19 cellular contexts compared by ENCODE assay signal in genomic region chr17:82602487-82602886, GRCh38. TPM values are rescaled to one million over a fixed set of nuclear protein-coding genes. Genes with fewer than 3 reads are reported as not detected.
DNase-seq lines count a peak whose midpoint lies in the region; ATAC-seq and TF ChIP-seq lines count a peak whose summit lies in the region.
"Had no signal": no experiment of that assay in that cellular context is flagged by ENCODE, and none has a peak within 500 bp of the region (broad histone marks: within the 10 kb centered on the region; RNA-seq: fewer than 3 reads in every experiment).

No MANE protein-coding gene starts in this region.

- H3K36me3 Mint-ChIP-seq in WTC11: peaks cover 62% of the 10 kb centered on the region
- H3K36me3 Mint-ChIP-seq in central memory CD8-positive, alpha-beta T cell (ENCODE audit: insufficient read depth): peaks cover 48% of the 10 kb centered on the region

- H3K9me3 ChIP-seq in right lobe of liver (no peaks in the 10 kb centered on the region), spleen (no peaks in the 10 kb centered on the region)
- H3K9me3 ChIP-seq: SJSA1 had no signal

- H3K4me1 Mint-ChIP-seq in WTC11: peaks cover 15% of the 10 kb centered on the region
- H3K4me1 Mint-ChIP-seq in central memory CD8-positive, alpha-beta T cell: peaks cover 9% of the 10 kb centered on the region

- POLR2A ChIA-PET in WTC11 (lab: Charles Lee): no interaction called here

- no peak overlapping the region for H3K4me3 ChIP-seq in right lobe of liver
- no peak overlapping the region for H3K4me3 ChIP-seq in spleen
- H3K4me3 ChIP-seq: SJSA1 had no signal

- no peaks in the 10 kb centered on the region for H3K27me3 Mint-ChIP-seq in WTC11 (ENCODE audit: low read depth)
- no peaks in the 10 kb centered on the region for H3K27me3 Mint-ChIP-seq in central memory CD8-positive, alpha-beta T cell
- H3K27me3 Mint-ChIP-seq: activated CD4-positive, alpha-beta T cell treated with anti-CD3 and anti-CD28 coated beads for 36 hours; activated naive CD8-positive, alpha-beta T cell treated with anti-CD3 and anti-CD28 coated beads, Interleukin-2, amount 10 ng/mL, durations not matched to agents 7 days and 5 days; CD4-positive, alpha-beta memory T cell had no signal

- intact Hi-C loops in right lobe of liver (cut with DNase I) (no loop called here), spleen (cut with DNase I; ENCODE audit: low total_unique reads) (no loop called here), head of caudate nucleus (cut with DNase I) (no loop called here)

- ATAC-seq in WTC11: no peak; the same call in 1 of the 2 replicates
- no peak for ATAC-seq in central memory CD8-positive, alpha-beta T cell (replicated peaks; ENCODE audit: extremely low read depth, poor library complexity, severe bottlenecking)
- peak; percentile 3 to 21 (median 12) for ATAC-seq in right lobe of liver
- ATAC-seq in GM21576 (IDR thresholded peaks at IDR 0.05; ENCODE audit: unreplicated experiment): no peak
- ATAC-seq: activated CD4-positive, alpha-beta T cell treated with anti-CD3 and anti-CD28 coated beads for 36 hours; Panc1; stimulated activated naive CD8-positive, alpha-beta T cell treated with anti-CD3 and anti-CD28 coated beads, Interleukin-15, Interleukin-2, amounts not matched to agents 100 U/mL and 50 U/mL, for 24 hours had no signal

- CTCF ChIA-PET in WTC11 (lab: Charles Lee): no interaction called here

- TF ChIP-seq CTCF in WTC11 (IDR thresholded peaks at IDR 0.05) (no peak), right lobe of liver (IDR thresholded peaks at IDR 0.05) (no peak), spleen (IDR thresholded peaks at IDR 0.05 in 8 of 11, conservative IDR thresholded peaks at IDR 0.05 in 3 of 11) (no peak)

- no peaks in the 10 kb centered on the region for H3K9me3 Mint-ChIP-seq in WTC11
- no peaks in the 10 kb centered on the region for H3K9me3 Mint-ChIP-seq in central memory CD8-positive, alpha-beta T cell
- H3K9me3 Mint-ChIP-seq: activated naive CD8-positive, alpha-beta T cell treated with anti-CD3 and anti-CD28 coated beads, Interleukin-2, amount 10 ng/mL, durations not matched to agents 7 days and 5 days; CD4-positive, alpha-beta memory T cell; T-helper 1 cell treated with Interleukin-12 subunit alpha and Interleukin-12 subunit beta and Interleukin-4 antibody, amounts not matched to agents 30 μg/mL and 1 μg/mL, for 36 hours had no signal

- no peaks in the 10 kb centered on the region for H3K27me3 ChIP-seq in right lobe of liver
- no peaks in the 10 kb centered on the region for H3K27me3 ChIP-seq in spleen (replicated peaks in 1 of 7)
- H3K27me3 ChIP-seq: SJSA1 had no signal

- no peak for TF ChIP-seq POLR2A in right lobe of liver (IDR thresholded peaks at IDR 0.05)
- no peak for TF ChIP-seq POLR2A in spleen (IDR thresholded peaks at IDR 0.05)

- H3K4me1 ChIP-seq in right lobe of liver: no peaks in the 10 kb centered on the region
- H3K4me1 ChIP-seq in spleen: peaks cover 9 to 70% (median 42%) of the 10 kb centered on the region in 6 donors

- peaks cover 4 to 48% (median 15%) of the 10 kb centered on the region in 4 donors for H3K36me3 ChIP-seq in right lobe of liver
- peaks cover 3 to 94% (median 38%) of the 10 kb centered on the region in 6 donors for H3K36me3 ChIP-seq in spleen

- peak overlapping the region; percentile 60; the same call in 1 of the 2 replicates for H3K27ac Mint-ChIP-seq in WTC11
- H3K27ac Mint-ChIP-seq in central memory CD8-positive, alpha-beta T cell (ENCODE audit: low read depth): peak overlapping the region; percentile 51
- H3K27ac Mint-ChIP-seq: activated CD4-positive, alpha-beta T cell treated with anti-CD3 and anti-CD28 coated beads for 36 hours had no signal

- 61% methylated on average over 19 of the region's 21 CpGs for WGBS in right lobe of liver (ENCODE audit: insufficient coverage, low coverage, low lambda C conversion rate, missing lambda C conversion rate)
- 61 to 76% (median 66%) methylated on average over 21 of the region's 21 CpGs for WGBS in spleen, 5 donors

- DNase-seq in WTC11 (ENCODE audit: low spot score): no peak
- no peak for DNase-seq in central memory CD8-positive, alpha-beta T cell (ENCODE audit: low spot score in 2 of 2)
- DNase-seq in right lobe of liver: no peak
- no peak for DNase-seq in spleen
- no peak for DNase-seq in NCI-H2029 treated with DMSO at 0.1 percent for 48 hours (lab: John Stamatoyannopoulos, UW)
- no peak for DNase-seq in head of caudate nucleus
- no peak for DNase-seq in DMS 273 treated with DMSO at 0.1 percent for 48 hours (lab: John Stamatoyannopoulos, UW)
- DNase-seq: activated CD4-positive, alpha-beta T cell treated with anti-CD3 and anti-CD28 coated beads for 36 hours; activated naive CD8-positive, alpha-beta T cell treated with anti-CD3 and anti-CD28 coated beads, Interleukin-2, amount 10 ng/mL, durations not matched to agents 7 days and 5 days; CD4-positive, alpha-beta memory T cell; NCI-H510A treated with DMSO at 0.1 percent for 48 hours; NK-92 treated with Interleukin-12 subunit alpha and Interleukin-12 subunit beta, amount 100 ng/mL, for 24 hours; small intestine; stimulated activated CD4-positive, alpha-beta T cell treated with anti-CD3 and anti-CD28 coated beads, Interleukin-2, amount 100 ng/mL, for 48 hours; stimulated activated naive CD8-positive, alpha-beta T cell treated with anti-CD3 and anti-CD28 coated beads, Interleukin-15, Interleukin-2, amounts not matched to agents 100 U/mL and 50 U/mL, for 24 hours had no signal

- no peak overlapping the region for H3K4me3 Mint-ChIP-seq in WTC11
- no peak overlapping the region for H3K4me3 Mint-ChIP-seq in central memory CD8-positive, alpha-beta T cell
- H3K4me3 Mint-ChIP-seq: activated CD4-positive, alpha-beta T cell treated with anti-CD3 and anti-CD28 coated beads for 36 hours; activated naive CD8-positive, alpha-beta T cell treated with anti-CD3 and anti-CD28 coated beads, Interleukin-2, amount 10 ng/mL, durations not matched to agents 7 days and 5 days; CD4-positive, alpha-beta memory T cell; T-helper 1 cell treated with Interleukin-12 subunit alpha and Interleukin-12 subunit beta and Interleukin-4 antibody, amounts not matched to agents 30 μg/mL and 1 μg/mL, for 36 hours had no signal

- H3K27ac ChIP-seq in right lobe of liver (peak overlapping the region in 2 of 3 donors; percentile 18 to 41), spleen (peak overlapping the region; percentile 46 to 79 (median 51))
- H3K27ac ChIP-seq: SJSA1 had no signal

TF ChIP-seq in WTC11, 78 proteins besides CTCF, POLR2A, EP300 and RAD21 (continues in another document):
- TF ChIP-seq ZSCAN18 (CRISPR knock-in tag; IDR thresholded peaks at IDR 0.05): no peak
- TF ChIP-seq ZNF138 (CRISPR knock-in tag; conservative IDR thresholded peaks at IDR 0.05): no peak
- no peak for TF ChIP-seq MLX (CRISPR knock-in tag; IDR thresholded peaks at IDR 0.05)
- no peak for TF ChIP-seq CDX4 (CRISPR knock-in tag; IDR thresholded peaks at IDR 0.05; ENCODE audit: borderline replicate concordance)
- no peak for TF ChIP-seq RORB (CRISPR knock-in tag; IDR thresholded peaks at IDR 0.05)
- no peak for TF ChIP-seq AR (CRISPR knock-in tag; IDR thresholded peaks at IDR 0.05)
- TF ChIP-seq MAX (CRISPR knock-in tag; IDR thresholded peaks at IDR 0.05): no peak

RNA-seq across cellular contexts. Expression of gene WDR45B, which starts 45.8 kb away (rescaled TPM):
- total RNA-seq in WTC11 (2021) (87.1 to 96.5 TPM (median 89.1 TPM) in 3 replicates), right lobe of liver (10 to 100 TPM; 27.7 to 40.7 (median 31.6) TPM), spleen (10 to 100 TPM; 62.6 to 80.2 (median 67.0) TPM)
- polyA plus RNA-seq in spleen: 10 to 100 TPM; 30.9 to 52.7 (median 34.9) TPM

Comparison
In these comparisons a context has a peak if more than half of its experiments do, and no peak if none do; other contexts are left out.
1. ATAC-seq: peak in right lobe of liver (4 of 4); none in WTC11 (single experiment), central memory CD8-positive, alpha-beta T cell (single experiment) and GM21576 (single experiment).